ENCODE assay signal across 8 cellular contexts in the genomic region with DNA sequence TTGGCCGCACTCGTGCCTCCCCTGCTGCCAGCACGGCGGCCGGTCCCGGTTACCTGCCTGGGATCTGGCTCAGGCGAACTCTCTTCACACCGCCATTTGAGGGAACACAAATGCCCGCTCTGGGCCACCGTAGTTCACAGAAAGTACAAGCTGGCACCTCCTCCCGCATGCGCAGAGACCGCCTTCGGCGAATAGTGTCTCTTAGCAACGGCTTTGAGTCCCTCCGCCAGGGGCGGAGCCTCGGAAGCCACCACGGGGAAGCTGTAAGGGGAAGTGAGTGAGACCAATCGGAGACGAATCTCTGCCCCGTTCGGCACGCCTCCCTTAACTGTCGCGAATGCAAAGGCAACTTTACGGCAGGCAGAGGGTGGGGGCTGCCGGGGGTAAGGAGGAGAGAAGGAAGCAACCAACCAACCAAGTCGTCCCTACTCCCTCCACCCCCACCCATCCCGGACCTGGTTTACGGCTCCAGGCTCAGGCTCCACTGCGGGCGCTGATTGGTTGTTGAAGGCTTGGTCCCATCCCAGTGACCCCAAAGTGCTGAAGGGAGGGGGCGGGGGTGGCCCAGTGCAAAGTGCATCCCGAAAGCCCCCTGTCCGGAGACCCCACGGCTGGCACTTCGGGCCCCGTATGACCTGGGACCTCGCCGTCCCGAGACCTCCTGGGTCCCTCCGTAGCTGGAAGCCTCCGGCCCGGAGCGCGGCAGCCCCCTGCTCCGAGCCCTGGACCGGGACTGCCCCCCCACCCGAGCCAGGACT. TPM values are rescaled to one million over a fixed set of nuclear protein-coding genes. Genes with fewer than 3 reads are reported as not detected.
A peak's percentile ranks its signal among the peaks of the same experiment; 100 is the strongest.
DNase-seq lines count a peak whose midpoint lies in the region; ATAC-seq and TF ChIP-seq lines count a peak whose summit lies in the region.

A gene with protein sequence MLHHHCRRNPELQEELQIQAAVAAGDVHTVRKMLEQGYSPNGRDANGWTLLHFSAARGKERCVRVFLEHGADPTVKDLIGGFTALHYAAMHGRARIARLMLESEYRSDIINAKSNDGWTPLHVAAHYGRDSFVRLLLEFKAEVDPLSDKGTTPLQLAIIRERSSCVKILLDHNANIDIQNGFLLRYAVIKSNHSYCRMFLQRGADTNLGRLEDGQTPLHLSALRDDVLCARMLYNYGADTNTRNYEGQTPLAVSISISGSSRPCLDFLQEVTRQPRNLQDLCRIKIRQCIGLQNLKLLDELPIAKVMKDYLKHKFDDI (plus strand): TSS at position 526 of the 758 bp plus-strand sequence. CDS start 9,628 bp downstream, outside the sequence.
A gene with protein sequence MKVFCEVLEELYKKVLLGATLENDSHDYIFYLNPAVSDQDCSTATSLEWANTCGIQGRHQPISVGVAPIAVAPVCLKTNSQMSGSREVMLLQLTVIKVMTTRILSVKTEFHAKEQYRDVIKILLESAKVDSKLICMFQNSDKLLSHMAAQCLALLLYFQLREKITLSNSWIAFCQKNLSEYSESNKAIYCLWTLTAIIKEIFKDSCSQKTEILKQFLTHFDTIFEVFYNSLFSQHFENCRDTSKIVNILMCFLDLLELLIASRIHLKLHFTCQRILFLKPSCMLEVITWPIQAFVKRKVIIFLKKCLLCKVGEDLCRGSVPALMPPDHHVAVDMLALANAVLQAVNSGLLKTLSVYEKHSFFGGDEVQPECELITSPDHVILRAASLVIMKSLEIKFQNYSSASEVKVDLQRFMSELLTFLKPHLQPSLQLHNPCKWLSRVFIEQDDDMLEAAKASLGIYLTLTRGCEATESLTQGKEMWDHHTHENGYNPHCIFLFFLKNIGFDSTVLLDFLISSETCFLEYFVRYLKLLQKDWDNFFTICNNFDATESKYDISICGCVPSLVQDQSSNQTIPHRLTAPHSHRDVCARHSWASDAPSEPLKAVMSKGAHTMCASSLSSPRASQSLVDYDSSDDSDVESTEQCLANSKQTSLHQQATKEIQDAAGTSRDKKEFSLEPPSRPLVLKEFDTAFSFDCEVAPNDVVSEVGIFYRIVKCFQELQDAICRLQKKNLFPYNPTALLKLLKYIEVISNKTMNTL (minus strand): TSS at position 121 of the 758 bp plus-strand sequence. CDS start 21,342 bp downstream, outside the sequence.

- H3K4me1 ChIP-seq in liver (ENCODE audit: control insufficient read depth in 4 of 4, insufficient read depth in 4 of 4, low read length in 3 of 4): peaks cover 2 to 29% (median 25%) of the 10 kb centered on the region in 4 donors

- H3K4me3 ChIP-seq in dorsolateral prefrontal cortex: peak within 1 kb of the TSS; percentile 78 to 100 (median 95)
- H3K4me3 ChIP-seq in liver (ENCODE audit: low read depth in 1 of 3, low read length in 3 of 3): peak within 1 kb of the TSS; percentile 82 to 99 (median 95)

- ATAC-seq in GM19438 (IDR thresholded peaks at IDR 0.05; ENCODE audit: low read depth, unreplicated experiment) (peak; percentile 86), HG03575 (IDR thresholded peaks at IDR 0.05; ENCODE audit: extremely low read depth, insufficient number of reproducible peaks, low FRiP score, unreplicated experiment) (peak; percentile 67)

- TF ChIP-seq RAD21 in liver (IDR thresholded peaks at IDR 0.05): no peak

- CTCF ChIA-PET in activated CD4-positive, alpha-beta memory T cell treated with anti-CD3 and anti-CD28 coated beads for 36 hours (lab: Charles Lee): interaction anchor here (1.1 to 3.9 kb wide), 6 partner anchors 17 to 260 kb away, joined by 3 to 38 read pairs (median 5); no protein-coding TSS in a partner anchor

- no peaks in the 10 kb centered on the region for H3K27me3 Mint-ChIP-seq in activated CD4-positive, alpha-beta memory T cell treated with anti-CD3 and anti-CD28 coated beads for 36 hours

- no peaks in the 10 kb centered on the region for H3K27me3 ChIP-seq in dorsolateral prefrontal cortex
- H3K27me3 ChIP-seq in liver (ENCODE audit: control insufficient read depth in 4 of 4, insufficient read depth in 4 of 4, low read length in 3 of 4): no peaks in the 10 kb centered on the region

- H3K36me3 Mint-ChIP-seq in activated CD4-positive, alpha-beta memory T cell treated with anti-CD3 and anti-CD28 coated beads for 36 hours: peaks cover 35% of the 10 kb centered on the region

- H3K4me1 Mint-ChIP-seq in activated CD4-positive, alpha-beta memory T cell treated with anti-CD3 and anti-CD28 coated beads for 36 hours (ENCODE audit: low read depth): peaks cover 63% of the 10 kb centered on the region

- under 1% methylated on average over 51 of the region's 51 CpGs for WGBS in liver

- DNase-seq in CD1c-positive myeloid dendritic cell (ENCODE audit: extremely low spot score): peak; percentile 100
- peak; percentile 99 for DNase-seq in NCI-H82 treated with DMSO at 0.1 percent for 48 hours (lab: John Stamatoyannopoulos, UW; ENCODE audit: unreplicated experiment)
- DNase-seq in activated CD4-positive, alpha-beta memory T cell treated with anti-CD3 and anti-CD28 coated beads for 36 hours: peak; percentile 100
- peak; percentile 99 to 100 (median 100) for DNase-seq in dorsolateral prefrontal cortex
- DNase-seq in stimulated activated CD4-positive, alpha-beta T cell treated with anti-CD3 and anti-CD28 coated beads, Interleukin-4, amount 100 ng/mL, for 24 hours: peak; percentile 100

- H3K9ac ChIP-seq in liver (ENCODE audit: low read depth in 1 of 2, low read length in 2 of 2): peak within 1 kb of the TSS; percentile 70 to 88

- H3K36me3 ChIP-seq in liver (ENCODE audit: control insufficient read depth in 4 of 4, insufficient read depth in 3 of 4, low read depth in 1 of 4, low read length in 3 of 4): peaks cover 0 to 4% (median 2%) of the 10 kb centered on the region in 4 donors

- H3K9me3 ChIP-seq in liver (ENCODE audit: control insufficient read depth in 4 of 4, low read length in 3 of 4): no peaks in the 10 kb centered on the region

- no peak within 1 kb of the TSS for H3K27ac Mint-ChIP-seq in activated CD4-positive, alpha-beta memory T cell treated with anti-CD3 and anti-CD28 coated beads for 36 hours

- peak in 33 of 56 donors; percentile 2 to 62 (median 26) for TF ChIP-seq CTCF in dorsolateral prefrontal cortex (IDR thresholded peaks at IDR 0.05 in 54 of 56, conservative IDR thresholded peaks at IDR 0.05 in 2 of 56; ENCODE audit: low read depth in 1 of 56, partially characterized antibody in 56 of 56)
- no peak for TF ChIP-seq CTCF in liver (IDR thresholded peaks at IDR 0.05; ENCODE audit: low read depth, low read length, missing input control)

- POLR2A ChIA-PET in activated CD4-positive, alpha-beta memory T cell treated with anti-CD3 and anti-CD28 coated beads for 36 hours (lab: Charles Lee): interaction anchor here (0.7 to 1.1 kb wide), 2 partner anchors 11 to 253 kb away, joined by 4 read pairs; no protein-coding TSS in a partner anchor

- H3K4me3 Mint-ChIP-seq in activated CD4-positive, alpha-beta memory T cell treated with anti-CD3 and anti-CD28 coated beads for 36 hours: no peak within 1 kb of the TSS

- peak within 1 kb of the TSS in 58 of 59 donors; percentile 13 to 93 (median 84) for H3K27ac ChIP-seq in dorsolateral prefrontal cortex
- peak within 1 kb of the TSS; percentile 77 to 90 for H3K27ac ChIP-seq in liver (ENCODE audit: low read depth in 1 of 2, low read length in 2 of 2)

- intact Hi-C loops in activated CD4-positive, alpha-beta memory T cell treated with anti-CD3 and anti-CD28 coated beads for 36 hours (cut with micrococcal nuclease): loop anchor here (1.0 to 10.0 kb wide), 12 partner anchors 29 to 1955 kb away; a partner anchor contains a TSS
- intact Hi-C loops in dorsolateral prefrontal cortex (cut with DNase I): loop anchor here (1.0 to 5.0 kb wide), 3 partner anchors 251 to 1050 kb away; a partner anchor contains a TSS

- H3K9me3 Mint-ChIP-seq in activated CD4-positive, alpha-beta memory T cell treated with anti-CD3 and anti-CD28 coated beads for 36 hours: no peaks in the 10 kb centered on the region

TF ChIP-seq in liver, 16 proteins besides CTCF, POLR2A, EP300 and RAD21 (continues in another document):
- peak; percentile 31 to 32 for TF ChIP-seq JUND (IDR thresholded peaks at IDR 0.05)
- peak; percentile 54 to 73 for TF ChIP-seq HNF4A (conservative IDR thresholded peaks at IDR 0.05)
- TF ChIP-seq EGR1 (IDR thresholded peaks at IDR 0.05; ENCODE audit: low read depth in 2 of 2): peak; percentile 61 to 76
- TF ChIP-seq SP1 (IDR thresholded peaks at IDR 0.05): peak; percentile 93
- peak; percentile 48 for TF ChIP-seq FOXA1 (IDR thresholded peaks at IDR 0.05)
- no peak for TF ChIP-seq FOXA2 (IDR thresholded peaks at IDR 0.05)
- no peak for TF ChIP-seq NR2F2 (IDR thresholded peaks at IDR 0.05)
- TF ChIP-seq, protein P1, sequence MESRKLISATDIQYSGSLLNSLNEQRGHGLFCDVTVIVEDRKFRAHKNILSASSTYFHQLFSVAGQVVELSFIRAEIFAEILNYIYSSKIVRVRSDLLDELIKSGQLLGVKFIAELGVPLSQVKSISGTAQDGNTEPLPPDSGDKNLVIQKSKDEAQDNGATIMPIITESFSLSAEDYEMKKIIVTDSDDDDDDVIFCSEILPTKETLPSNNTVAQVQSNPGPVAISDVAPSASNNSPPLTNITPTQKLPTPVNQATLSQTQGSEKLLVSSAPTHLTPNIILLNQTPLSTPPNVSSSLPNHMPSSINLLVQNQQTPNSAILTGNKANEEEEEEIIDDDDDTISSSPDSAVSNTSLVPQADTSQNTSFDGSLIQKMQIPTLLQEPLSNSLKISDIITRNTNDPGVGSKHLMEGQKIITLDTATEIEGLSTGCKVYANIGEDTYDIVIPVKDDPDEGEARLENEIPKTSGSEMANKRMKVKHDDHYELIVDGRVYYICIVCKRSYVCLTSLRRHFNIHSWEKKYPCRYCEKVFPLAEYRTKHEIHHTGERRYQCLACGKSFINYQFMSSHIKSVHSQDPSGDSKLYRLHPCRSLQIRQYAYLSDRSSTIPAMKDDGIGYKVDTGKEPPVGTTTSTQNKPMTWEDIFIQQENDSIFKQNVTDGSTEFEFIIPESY (IDR thresholded peaks at IDR 0.05): peak; percentile 95
- peak in 1 of 2 donors; percentile 82 for TF ChIP-seq GABPA (IDR thresholded peaks at IDR 0.05 in 1 of 2, conservative IDR thresholded peaks at IDR 0.05 in 1 of 2)

RNA-seq across cellular contexts. Expression of the first gene that starts in this region (rescaled TPM):
- 10 to 100 TPM; 19.6 to 21.3 TPM for total RNA-seq in activated CD4-positive, alpha-beta memory T cell treated with anti-CD3 and anti-CD28 coated beads for 36 hours
- 10 to 100 TPM in 114 of 120 experiments, 1 to 10 TPM in 6; 7.9 to 18.5 (median 12.6) TPM for total RNA-seq in dorsolateral prefrontal cortex
- 10 to 100 TPM in 1 of 2 donors, 1 to 10 TPM in 1; 9.1 to 12.6 TPM for total RNA-seq in liver
- 1 to 10 TPM; 3.7 to 3.8 TPM for polyA plus RNA-seq in liver

RNA-seq across cellular contexts. Expression of the second gene that starts in this region (rescaled TPM):
- total RNA-seq in activated CD4-positive, alpha-beta memory T cell treated with anti-CD3 and anti-CD28 coated beads for 36 hours: 10 to 100 TPM; 31.6 to 37.0 TPM
- total RNA-seq in dorsolateral prefrontal cortex (10 to 100 TPM; 12.5 to 45.4 (median 28.1) TPM), liver (1 to 10 TPM; 7.4 to 9.1 TPM)
- polyA plus RNA-seq in liver: 1 to 10 TPM; 2.9 to 5.2 TPM

Comparison
In these comparisons a context has a peak if more than half of its experiments do, and no peak if none do; other contexts are left out.
1. Peak in every context shown above with its lines: DNase-seq, ATAC-seq, H3K4me3 ChIP-seq and H3K27ac ChIP-seq.